11 cellular contexts compared by ENCODE assay signal in genomic region chr10:114026189-114027040, GRCh38. TPM values are rescaled to one million over a fixed set of nuclear protein-coding genes. Genes with fewer than 3 reads are reported as not detected.
DNase-seq lines count a peak whose midpoint lies in the region; ATAC-seq, FAIRE-seq and TF ChIP-seq lines count a peak whose summit lies in the region.
"Had no signal": no experiment of that assay in that cellular context is flagged by ENCODE, and none has a peak within 500 bp of the region (broad histone marks: within the 10 kb centered on the region; RNA-seq: fewer than 3 reads in every experiment).

No MANE protein-coding gene starts in this region.

- no peak for TF ChIP-seq POLR2A in GM18505 (IDR thresholded peaks at IDR 0.05; ENCODE audit: borderline replicate concordance, extremely low read depth, insufficient read depth, insufficient read length)

- no peaks in the 10 kb centered on the region for H3K36me3 ChIP-seq in small intestine (ENCODE audit: control insufficient read depth in 2 of 2, insufficient read depth in 2 of 2, low read length in 2 of 2)
- no peaks in the 10 kb centered on the region for H3K36me3 ChIP-seq in effector memory CD4-positive, alpha-beta T cell (ENCODE audit: control insufficient read depth, insufficient read depth, low read length)
- H3K36me3 ChIP-seq: thoracic aorta had no signal

- H3K27me3 ChIP-seq in small intestine (ENCODE audit: control insufficient read depth in 2 of 2, insufficient read depth in 2 of 2, low read length in 2 of 2), result no peaks in the 10 kb centered on the region
- peaks cover 3% of the 10 kb centered on the region for H3K27me3 ChIP-seq in effector memory CD4-positive, alpha-beta T cell (replicated peaks; ENCODE audit: control insufficient read depth, insufficient read depth, low read length, poor library complexity, severe bottlenecking)

- H3K4me3 ChIP-seq in skeletal muscle cell (ENCODE audit: low read depth, low read length), result no peak overlapping the region
- H3K4me3 ChIP-seq in small intestine (ENCODE audit: low read depth in 1 of 2, low read length in 2 of 2), result no peak overlapping the region
- H3K4me3 ChIP-seq in effector memory CD4-positive, alpha-beta T cell (ENCODE audit: insufficient read depth, low read depth, low read length, poor library complexity, severe bottlenecking), result no peak overlapping the region
- H3K4me3 ChIP-seq: thoracic aorta had no signal

- no peaks in the 10 kb centered on the region for H3K4me1 ChIP-seq in small intestine (ENCODE audit: control insufficient read depth in 2 of 2, insufficient read depth in 1 of 2, low read depth in 1 of 2, low read length in 1 of 2)
- H3K4me1 ChIP-seq in effector memory CD4-positive, alpha-beta T cell (ENCODE audit: control insufficient read depth, insufficient read depth, low read length, poor library complexity, severe bottlenecking), result peaks cover 5% of the 10 kb centered on the region

- 66 to 73% (median 68%) methylated on average over 7 of the region's 7 CpGs for WGBS in small intestine, 3 donors

- DNase-seq in HS-27A (ENCODE audit: low read depth), result peak; percentile 59
- peak; percentile 40 for DNase-seq in dedifferentiated amniotic fluid mesenchymal stem cell (ENCODE audit: extremely low spot score)
- DNase-seq in skeletal muscle cell (ENCODE audit: low read depth), result peak; percentile 41
- no peak for DNase-seq in small intestine
- DNase-seq in effector memory CD4-positive, alpha-beta T cell, result no peak
- DNase-seq: activated naive CD8-positive, alpha-beta T cell treated with anti-CD3 and anti-CD28 coated beads, Interleukin-2, amount 10 ng/mL, durations not matched to agents 7 days and 5 days; H9 had no signal

- FAIRE-seq in small intestine (lab: Jason Lieb, UNC), result no peak

- peak; percentile 48 for ATAC-seq in GM18858 (IDR thresholded peaks at IDR 0.05; ENCODE audit: unreplicated experiment)
- no peak for ATAC-seq in GM18517 (IDR thresholded peaks at IDR 0.05; ENCODE audit: unreplicated experiment)
- ATAC-seq in GM18505 (IDR thresholded peaks at IDR 0.05; ENCODE audit: unreplicated experiment), result no peak

- H3K27ac ChIP-seq in small intestine (ENCODE audit: low read depth in 1 of 2, low read length in 1 of 2), result no peak overlapping the region
- H3K27ac ChIP-seq in effector memory CD4-positive, alpha-beta T cell (ENCODE audit: insufficient read depth, low read length, poor library complexity, severe bottlenecking), result no peak overlapping the region
- H3K27ac ChIP-seq: thoracic aorta had no signal

- no peaks in the 10 kb centered on the region for H3K9me3 ChIP-seq in small intestine (ENCODE audit: control insufficient read depth, low read depth)
- H3K9me3 ChIP-seq in effector memory CD4-positive, alpha-beta T cell (ENCODE audit: control insufficient read depth, low read length), result no peaks in the 10 kb centered on the region
- H3K9me3 ChIP-seq: thoracic aorta had no signal

RNA-seq across cellular contexts. Expression of gene ADRB1, which starts 17.3 kb away (rescaled TPM):
- under 1 TPM in 2 of 3 donors, not detected in 1; 0.54 to 0.84 TPM for polyA plus RNA-seq in small intestine

Comparison
In these comparisons a context has a peak if more than half of its experiments do, and no peak if none do; other contexts are left out.
1. DNase-seq: peak in HS-27A (single experiment), dedifferentiated amniotic fluid mesenchymal stem cell (single experiment) and skeletal muscle cell (single experiment); none in small intestine (single experiment) and effector memory CD4-positive, alpha-beta T cell (0 of 3).